ENCODE assay signal across 8 cellular contexts in genomic region chr18:62584241-62585120, GRCh38.
DNase-seq lines count a peak whose midpoint lies in the region; ATAC-seq and TF ChIP-seq lines count a peak whose summit lies in the region.

No MANE protein-coding gene starts in this region.

- peaks cover 11% of the 10 kb centered on the region in 2 donors for H3K4me1 ChIP-seq in muscle layer of duodenum (ENCODE audit: control insufficient read depth in 1 of 2, insufficient read depth in 2 of 2, low read length in 2 of 2)

- in situ Hi-C loops in Caki2 (cut with HindIII; ENCODE audit: low pct_unique_long_range_greater_than_20kb, low sequenced_read_pairs), result no loop called here

- no peaks in the 10 kb centered on the region for H3K27me3 ChIP-seq in muscle layer of duodenum (ENCODE audit: low read depth, low read length)

- H3K36me3 ChIP-seq in muscle layer of duodenum (ENCODE audit: control insufficient read depth in 1 of 2, insufficient read depth in 2 of 2, low read length in 2 of 2), result no peaks in the 10 kb centered on the region

- DNase-seq in Caki2 (ENCODE audit: low read depth) (peak; percentile 54), HT-29 (ENCODE audit: low spot score) (peak; percentile 78), NOMO-1 treated with dmso at 0.1 percent for 144 hours (lab: John Stamatoyannopoulos, UW; ENCODE audit: unreplicated experiment) (peak; percentile 57), epithelial cell of esophagus (ENCODE audit: low read depth) (peak; percentile 90)
- peak; percentile 86 for DNase-seq in activated CD8-positive, alpha-beta memory T cell treated with anti-CD3 and anti-CD28 coated beads, Interleukin-2, amount 50 U/mL, for 48 hours
- peak; percentile 32 to 63 for DNase-seq in stimulated activated CD8-positive, alpha-beta memory T cell treated with anti-CD3 and anti-CD28 coated beads, Interleukin-7, amount 100 ng/mL, for 1 hour (ENCODE audit: low read depth in 2 of 2)

- H3K9me3 ChIP-seq in muscle layer of duodenum (ENCODE audit: control insufficient read depth in 1 of 2, low read length in 2 of 2), result no peaks in the 10 kb centered on the region

- peak; percentile 48 for ATAC-seq in GM19468 (IDR thresholded peaks at IDR 0.05; ENCODE audit: extremely low read depth, unreplicated experiment)

- peak; percentile 100 for TF ChIP-seq CTCF in epithelial cell of esophagus (IDR thresholded peaks at IDR 0.05; ENCODE audit: insufficient read depth, low read depth, low read length, missing control alignments)

- H3K4me3 ChIP-seq in epithelial cell of esophagus (ENCODE audit: low read length) (no peak overlapping the region), muscle layer of duodenum (ENCODE audit: low read depth in 1 of 2, low read length in 2 of 2) (peak overlapping the region; percentile 17 to 34)

- H3K27ac ChIP-seq in muscle layer of duodenum (ENCODE audit: low read length), result no peak overlapping the region
